In genomic region chr21:25506887-25507286, GRCh38 we compare ENCODE assay signal across 12 cellular contexts.
DNase-seq lines count a peak whose midpoint lies in the region; ATAC-seq lines count a peak whose summit lies in the region.
"Had no signal": no experiment of that assay in that cellular context is flagged by ENCODE, and none has a peak within 500 bp of the region (broad histone marks: within the 10 kb centered on the region; RNA-seq: fewer than 3 reads in every experiment).

No MANE protein-coding gene starts in this region.

- H3K4me3 Mint-ChIP-seq in stimulated activated naive CD8-positive, alpha-beta T cell treated with anti-CD3 and anti-CD28 coated beads, Interleukin-15, Interleukin-2, amounts not matched to agents 100 ng/mL and 50 ng/mL, for 24 hours: peak overlapping the region; percentile 68
- peak overlapping the region in 1 of 2 donors; percentile 12 for H3K4me3 Mint-ChIP-seq in stimulated activated naive CD8-positive, alpha-beta T cell treated with anti-CD3 and anti-CD28 coated beads, Interleukin-15, amount 100 ng/mL, for 72 hours

- peaks cover 35% of the 10 kb centered on the region for H3K36me3 Mint-ChIP-seq in stimulated activated naive CD8-positive, alpha-beta T cell treated with anti-CD3 and anti-CD28 coated beads, Interleukin-15, Interleukin-2, amounts not matched to agents 100 ng/mL and 50 ng/mL, for 24 hours (ENCODE audit: low read depth)
- H3K36me3 Mint-ChIP-seq: CD4-positive, CD25-positive, alpha-beta regulatory T cell had no signal

- no peak for ATAC-seq in stimulated activated naive CD8-positive, alpha-beta T cell treated with anti-CD3 and anti-CD28 coated beads, Interleukin-15, amount 100 ng/mL, for 72 hours
- ATAC-seq in GM21367 (IDR thresholded peaks at IDR 0.05; ENCODE audit: unreplicated experiment) (no peak), HG02798 (IDR thresholded peaks at IDR 0.05; ENCODE audit: poor library complexity, unreplicated experiment) (no peak)

- no peaks in the 10 kb centered on the region for H3K27me3 Mint-ChIP-seq in stimulated activated naive CD8-positive, alpha-beta T cell treated with anti-CD3 and anti-CD28 coated beads, Interleukin-15, Interleukin-2, amounts not matched to agents 100 ng/mL and 50 ng/mL, for 24 hours
- H3K27me3 Mint-ChIP-seq in stimulated activated naive CD8-positive, alpha-beta T cell treated with anti-CD3 and anti-CD28 coated beads, Interleukin-15, amount 100 ng/mL, for 72 hours: no peaks in the 10 kb centered on the region
- H3K27me3 Mint-ChIP-seq: CD4-positive, CD25-positive, alpha-beta regulatory T cell had no signal

- peaks cover 86% of the 10 kb centered on the region for H3K4me1 Mint-ChIP-seq in stimulated activated naive CD8-positive, alpha-beta T cell treated with anti-CD3 and anti-CD28 coated beads, Interleukin-15, Interleukin-2, amounts not matched to agents 100 ng/mL and 50 ng/mL, for 24 hours (ENCODE audit: low read depth)
- peaks cover 73% of the 10 kb centered on the region for H3K4me1 Mint-ChIP-seq in stimulated activated naive CD8-positive, alpha-beta T cell treated with anti-CD3 and anti-CD28 coated beads, Interleukin-15, amount 100 ng/mL, for 72 hours

- peaks cover 9% of the 10 kb centered on the region for H3K9me3 Mint-ChIP-seq in stimulated activated naive CD8-positive, alpha-beta T cell treated with anti-CD3 and anti-CD28 coated beads, Interleukin-15, Interleukin-2, amounts not matched to agents 100 ng/mL and 50 ng/mL, for 24 hours
- H3K9me3 Mint-ChIP-seq in stimulated activated naive CD8-positive, alpha-beta T cell treated with anti-CD3 and anti-CD28 coated beads, Interleukin-15, amount 100 ng/mL, for 72 hours: peaks cover 13 to 22% of the 10 kb centered on the region in 2 donors

- peak overlapping the region; percentile 76 for H3K27ac Mint-ChIP-seq in stimulated activated naive CD8-positive, alpha-beta T cell treated with anti-CD3 and anti-CD28 coated beads, Interleukin-15, Interleukin-2, amounts not matched to agents 100 ng/mL and 50 ng/mL, for 24 hours
- H3K27ac Mint-ChIP-seq in stimulated activated naive CD8-positive, alpha-beta T cell treated with anti-CD3 and anti-CD28 coated beads, Interleukin-15, amount 100 ng/mL, for 72 hours: no peak overlapping the region
- H3K27ac Mint-ChIP-seq: CD4-positive, CD25-positive, alpha-beta regulatory T cell had no signal

- DNase-seq in stimulated activated naive CD8-positive, alpha-beta T cell treated with anti-CD3 and anti-CD28 coated beads, Interleukin-15, amount 100 ng/mL, for 72 hours: no peak
- peak; percentile 26 for DNase-seq in NCI-H2029 treated with DMSO at 0.1 percent for 48 hours (lab: John Stamatoyannopoulos, UW)
- DNase-seq in dedifferentiated amniotic fluid mesenchymal stem cell (ENCODE audit: extremely low spot score): peak; percentile 76
- DNase-seq in RKO (ENCODE audit: low spot score): no peak
- no peak for DNase-seq in Ammon's horn (ENCODE audit: low spot score)
- DNase-seq: activated CD4-positive, alpha-beta T cell treated with anti-CD3 and anti-CD28 coated beads for 1 hour; activated effector memory CD4-positive, alpha-beta T cell treated with Interleukin-2 at 50 U/mL for 16 hours; NCI-H1092 had no signal

Comparison
In these comparisons a context has a peak if more than half of its experiments do, and no peak if none do; other contexts are left out.
1. DNase-seq: peak in NCI-H2029 treated with DMSO at 0.1 percent for 48 hours (single experiment) and dedifferentiated amniotic fluid mesenchymal stem cell (single experiment); none in stimulated activated naive CD8-positive, alpha-beta T cell treated with anti-CD3 and anti-CD28 coated beads, Interleukin-15, amount 100 ng/mL, for 72 hours (0 of 2), RKO (single experiment) and Ammon's horn (single experiment).